ENCODE assay signal across 22 cellular contexts in genomic region chr16:57070986-57071540, GRCh38. TPM values are rescaled to one million over a fixed set of nuclear protein-coding genes. Genes with fewer than 3 reads are reported as not detected.
DNase-seq lines count a peak whose midpoint lies in the region; ATAC-seq lines count a peak whose summit lies in the region.
"Had no signal": no experiment of that assay in that cellular context is flagged by ENCODE, and none has a peak within 500 bp of the region (broad histone marks: within the 10 kb centered on the region; RNA-seq: fewer than 3 reads in every experiment).

No MANE protein-coding gene starts in this region.

- H3K4me3 Mint-ChIP-seq in activated CD4-positive, alpha-beta T cell treated with anti-CD3 and anti-CD28 coated beads, Interleukin-2, amount 10 ng/mL, durations not matched to agents 7 days and 5 days = no peak overlapping the region
- H3K4me3 Mint-ChIP-seq in activated T-helper 1 cell treated with anti-CD3 and anti-CD28 coated beads, Interleukin-12 subunit alpha, Interleukin-12 subunit beta, Interleukin-2, Interleukin-4 antibody, amounts not matched to agents 30 ng/mL and 10 ng/mL and 1 ng/mL, durations not matched to agents 14 hours and 24 hours and 36 hours = no peak overlapping the region
- H3K4me3 Mint-ChIP-seq in immature natural killer cell = peak overlapping the region; percentile 29 to 74 (median 56)
- H3K4me3 Mint-ChIP-seq: neural progenitor cell had no signal

- intact Hi-C loops in activated T-helper 1 cell treated with anti-CD3 and anti-CD28 coated beads, Interleukin-12 subunit alpha, Interleukin-12 subunit beta, Interleukin-2, Interleukin-4 antibody, amounts not matched to agents 30 ng/mL and 10 ng/mL and 1 ng/mL, durations not matched to agents 14 hours and 24 hours and 36 hours (cut with micrococcal nuclease) = no loop called here

- H3K27me3 Mint-ChIP-seq in activated CD4-positive, alpha-beta T cell treated with anti-CD3 and anti-CD28 coated beads, Interleukin-2, amount 10 ng/mL, durations not matched to agents 7 days and 5 days = no peaks in the 10 kb centered on the region
- no peaks in the 10 kb centered on the region for H3K27me3 Mint-ChIP-seq in activated T-helper 1 cell treated with anti-CD3 and anti-CD28 coated beads, Interleukin-12 subunit alpha, Interleukin-12 subunit beta, Interleukin-2, Interleukin-4 antibody, amounts not matched to agents 30 ng/mL and 10 ng/mL and 1 ng/mL, durations not matched to agents 14 hours and 24 hours and 36 hours (ENCODE audit: insufficient read depth)
- peaks cover 25 to 50% (median 40%) of the 10 kb centered on the region in 3 donors for H3K27me3 Mint-ChIP-seq in immature natural killer cell (ENCODE audit: low read depth in 3 of 3)

- H3K27ac ChIP-seq in substantia nigra (ENCODE audit: low read depth, low read length, poor library complexity, severe bottlenecking) = no peak overlapping the region
- H3K27ac ChIP-seq: neural progenitor cell, suprapubic skin had no signal

- no peak for DNase-seq in activated CD4-positive, alpha-beta T cell treated with anti-CD3 and anti-CD28 coated beads, Interleukin-2, amount 10 ng/mL, durations not matched to agents 7 days and 5 days
- no peak for DNase-seq in activated CD4-positive, alpha-beta T cell treated with anti-CD3 and anti-CD28 coated beads, Interleukin-2, amount 50 U/mL, for 1 hour
- peak; percentile 60 for DNase-seq in CD1c-positive myeloid dendritic cell (ENCODE audit: extremely low spot score)
- no peak for DNase-seq in activated T-helper 1 cell treated with anti-CD3 and anti-CD28 coated beads, Interleukin-12 subunit alpha, Interleukin-12 subunit beta, Interleukin-2, Interleukin-4 antibody, amounts not matched to agents 30 ng/mL and 10 ng/mL and 1 ng/mL, durations not matched to agents 14 hours and 24 hours and 36 hours (ENCODE audit: low spot score)
- DNase-seq in immature natural killer cell = peak; percentile 71 to 78 (median 77)
- DNase-seq in substantia nigra (lab: John Stamatoyannopoulos, UW) = no peak
- DNase-seq: activated CD4-positive, alpha-beta T cell treated with anti-CD3 and anti-CD28 coated beads for 48 hours; AML-193; Caco-2; DMS79; erythroblast; GF-D8; head of caudate nucleus; Karpas-422; NCI-H1048; NCI-H526 treated with DMSO at 0.1 percent for 48 hours; stimulated activated CD4-positive, alpha-beta T cell treated with anti-CD3 and anti-CD28 coated beads, Interleukin-15, amount 100 ng/mL, for 24 hours had no signal

- CTCF ChIA-PET in activated CD4-positive, alpha-beta T cell treated with anti-CD3 and anti-CD28 coated beads, Interleukin-2, amount 10 ng/mL, durations not matched to agents 7 days and 5 days (lab: Charles Lee) = interaction anchor here (0.9 kb wide), 1 partner anchor 10 kb away, joined by 3 read pairs; no protein-coding TSS in a partner anchor

- peak overlapping the region; percentile 50 for H3K27ac Mint-ChIP-seq in activated CD4-positive, alpha-beta T cell treated with anti-CD3 and anti-CD28 coated beads, Interleukin-2, amount 10 ng/mL, durations not matched to agents 7 days and 5 days
- H3K27ac Mint-ChIP-seq in activated T-helper 1 cell treated with anti-CD3 and anti-CD28 coated beads, Interleukin-12 subunit alpha, Interleukin-12 subunit beta, Interleukin-2, Interleukin-4 antibody, amounts not matched to agents 30 ng/mL and 10 ng/mL and 1 ng/mL, durations not matched to agents 14 hours and 24 hours and 36 hours = peak overlapping the region; percentile 76
- H3K27ac Mint-ChIP-seq in immature natural killer cell = peak overlapping the region; percentile 70 to 98 (median 90)
- H3K27ac Mint-ChIP-seq: neural progenitor cell, progenitor cell of endocrine pancreas had no signal

- POLR2A ChIA-PET in activated CD4-positive, alpha-beta T cell treated with anti-CD3 and anti-CD28 coated beads, Interleukin-2, amount 10 ng/mL, durations not matched to agents 7 days and 5 days (lab: Charles Lee) = no interaction called here

- H3K4me1 Mint-ChIP-seq in activated CD4-positive, alpha-beta T cell treated with anti-CD3 and anti-CD28 coated beads, Interleukin-2, amount 10 ng/mL, durations not matched to agents 7 days and 5 days = peaks cover 14% of the 10 kb centered on the region
- H3K4me1 Mint-ChIP-seq in activated T-helper 1 cell treated with anti-CD3 and anti-CD28 coated beads, Interleukin-12 subunit alpha, Interleukin-12 subunit beta, Interleukin-2, Interleukin-4 antibody, amounts not matched to agents 30 ng/mL and 10 ng/mL and 1 ng/mL, durations not matched to agents 14 hours and 24 hours and 36 hours (ENCODE audit: low read depth) = peaks cover 11% of the 10 kb centered on the region
- peaks cover 37 to 55% of the 10 kb centered on the region in 2 donors for H3K4me1 Mint-ChIP-seq in immature natural killer cell

- ATAC-seq in GM21737 (IDR thresholded peaks at IDR 0.05; ENCODE audit: unreplicated experiment) (no peak), GM21528 (IDR thresholded peaks at IDR 0.05; ENCODE audit: low FRiP score, unreplicated experiment) (no peak)

- no peaks in the 10 kb centered on the region for H3K9me3 Mint-ChIP-seq in activated CD4-positive, alpha-beta T cell treated with anti-CD3 and anti-CD28 coated beads, Interleukin-2, amount 10 ng/mL, durations not matched to agents 7 days and 5 days
- H3K9me3 Mint-ChIP-seq in activated T-helper 1 cell treated with anti-CD3 and anti-CD28 coated beads, Interleukin-12 subunit alpha, Interleukin-12 subunit beta, Interleukin-2, Interleukin-4 antibody, amounts not matched to agents 30 ng/mL and 10 ng/mL and 1 ng/mL, durations not matched to agents 14 hours and 24 hours and 36 hours = no peaks in the 10 kb centered on the region
- H3K9me3 Mint-ChIP-seq in immature natural killer cell = peaks cover 0 to 3% (median under 1%) of the 10 kb centered on the region in 6 donors
- H3K9me3 Mint-ChIP-seq: neural progenitor cell had no signal

- peaks cover 66% of the 10 kb centered on the region for H3K36me3 Mint-ChIP-seq in activated CD4-positive, alpha-beta T cell treated with anti-CD3 and anti-CD28 coated beads, Interleukin-2, amount 10 ng/mL, durations not matched to agents 7 days and 5 days (ENCODE audit: low read depth)
- H3K36me3 Mint-ChIP-seq in activated T-helper 1 cell treated with anti-CD3 and anti-CD28 coated beads, Interleukin-12 subunit alpha, Interleukin-12 subunit beta, Interleukin-2, Interleukin-4 antibody, amounts not matched to agents 30 ng/mL and 10 ng/mL and 1 ng/mL, durations not matched to agents 14 hours and 24 hours and 36 hours (ENCODE audit: low read depth) = peaks cover 55% of the 10 kb centered on the region
- peaks cover 34 to 57% (median 37%) of the 10 kb centered on the region in 3 donors for H3K36me3 Mint-ChIP-seq in immature natural killer cell
- H3K36me3 Mint-ChIP-seq: neural progenitor cell had no signal

RNA-seq across cellular contexts. Expression of gene CPNE2, which starts 21.3 kb away (rescaled TPM):
- total RNA-seq in activated CD4-positive, alpha-beta T cell treated with anti-CD3 and anti-CD28 coated beads, Interleukin-2, amount 10 ng/mL, durations not matched to agents 7 days and 5 days = 1 to 10 TPM; 3.1 to 3.6 TPM
- total RNA-seq in activated T-helper 1 cell treated with anti-CD3 and anti-CD28 coated beads, Interleukin-12 subunit alpha, Interleukin-12 subunit beta, Interleukin-2, Interleukin-4 antibody, amounts not matched to agents 30 ng/mL and 10 ng/mL and 1 ng/mL, durations not matched to agents 14 hours and 24 hours and 36 hours = 3.7 and 4.6 TPM in 2 replicates
- 10 to 100 TPM in 1 of 3 donors, 1 to 10 TPM in 2; 2.4 to 10.8 (median 5.8) TPM for polyA plus RNA-seq in immature natural killer cell

Comparison
In these comparisons a context has a peak if more than half of its experiments do, and no peak if none do; other contexts are left out.
1. DNase-seq: peak in CD1c-positive myeloid dendritic cell (single experiment) and immature natural killer cell (3 of 3); none in activated CD4-positive, alpha-beta T cell treated with anti-CD3 and anti-CD28 coated beads, Interleukin-2, amount 10 ng/mL, durations not matched to agents 7 days and 5 days (single experiment), activated CD4-positive, alpha-beta T cell treated with anti-CD3 and anti-CD28 coated beads, Interleukin-2, amount 50 U/mL, for 1 hour (single experiment), activated T-helper 1 cell treated with anti-CD3 and anti-CD28 coated beads, Interleukin-12 subunit alpha, Interleukin-12 subunit beta, Interleukin-2, Interleukin-4 antibody, amounts not matched to agents 30 ng/mL and 10 ng/mL and 1 ng/mL, durations not matched to agents 14 hours and 24 hours and 36 hours (single experiment) and substantia nigra (0 of 49).
2. H3K4me3 Mint-ChIP-seq: peak in immature natural killer cell (5 of 5); none in activated CD4-positive, alpha-beta T cell treated with anti-CD3 and anti-CD28 coated beads, Interleukin-2, amount 10 ng/mL, durations not matched to agents 7 days and 5 days (single experiment) and activated T-helper 1 cell treated with anti-CD3 and anti-CD28 coated beads, Interleukin-12 subunit alpha, Interleukin-12 subunit beta, Interleukin-2, Interleukin-4 antibody, amounts not matched to agents 30 ng/mL and 10 ng/mL and 1 ng/mL, durations not matched to agents 14 hours and 24 hours and 36 hours (single experiment).
3. Peak in every context shown above with its lines, with median percentiles within 50 percentile points of each other: H3K27ac Mint-ChIP-seq.